ENCODE assay signal across 8 cellular contexts in the genomic region with DNA sequence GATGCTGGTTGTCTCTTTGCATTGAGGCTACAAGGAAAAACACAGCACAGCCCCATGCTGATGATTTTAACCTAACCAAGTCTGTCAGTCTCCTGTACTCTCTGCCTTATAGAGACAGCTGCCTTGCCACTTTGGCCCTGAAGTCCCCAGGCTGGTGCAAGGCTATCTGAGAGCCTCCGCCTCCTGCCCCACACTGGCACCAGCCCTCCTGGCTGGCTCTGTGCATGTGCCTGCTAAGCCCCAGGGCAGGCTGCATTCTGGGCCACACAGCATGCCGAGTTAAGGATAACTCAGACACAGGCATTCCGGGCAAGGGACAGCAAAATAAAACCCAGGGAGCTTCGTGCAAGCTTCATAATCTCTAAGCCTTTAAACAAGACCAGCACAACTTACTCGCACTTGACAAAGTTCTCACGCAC. TPM values are rescaled to one million over a fixed set of nuclear protein-coding genes. Genes with fewer than 3 reads are reported as not detected.
DNase-seq lines count a peak whose midpoint lies in the region; ATAC-seq and TF ChIP-seq lines count a peak whose summit lies in the region.

No MANE protein-coding gene starts in this region.

- H3K27ac ChIP-seq in SJSA1 (peak overlapping the region; percentile 80), smooth muscle cell (ENCODE audit: low read depth) (peak overlapping the region; percentile 99)

- H3K36me3 ChIP-seq in SJSA1 (peaks cover 16% of the 10 kb centered on the region), smooth muscle cell (ENCODE audit: low read depth) (no peaks in the 10 kb centered on the region)

- H3K9me3 Mint-ChIP-seq in activated CD4-positive, alpha-beta T cell treated with anti-CD3 and anti-CD28 coated beads, Interleukin-2, amount 10 ng/mL, durations not matched to agents 24 days and 14 days = no peaks in the 10 kb centered on the region

- H3K36me3 Mint-ChIP-seq in activated CD4-positive, alpha-beta T cell treated with anti-CD3 and anti-CD28 coated beads, Interleukin-2, amount 10 ng/mL, durations not matched to agents 24 days and 14 days (ENCODE audit: low read depth) = peaks cover 36% of the 10 kb centered on the region

- intact Hi-C loops in activated CD4-positive, alpha-beta T cell treated with anti-CD3 and anti-CD28 coated beads, Interleukin-2, amount 10 ng/mL, durations not matched to agents 24 days and 14 days (cut with micrococcal nuclease) = loop anchor here (1.0 to 5.0 kb wide), 9 partner anchors 21 to 479 kb away; no protein-coding TSS in a partner anchor

- H3K4me1 Mint-ChIP-seq in activated CD4-positive, alpha-beta T cell treated with anti-CD3 and anti-CD28 coated beads, Interleukin-2, amount 10 ng/mL, durations not matched to agents 24 days and 14 days = peaks cover 87% of the 10 kb centered on the region

- H3K9me3 ChIP-seq in SJSA1 (replicated peaks) (no peaks in the 10 kb centered on the region), smooth muscle cell (replicated peaks; ENCODE audit: low read depth) (no peaks in the 10 kb centered on the region)

- ATAC-seq in GM19455 (IDR thresholded peaks at IDR 0.05; ENCODE audit: unreplicated experiment) (no peak), HG03095 (IDR thresholded peaks at IDR 0.05; ENCODE audit: unreplicated experiment) (no peak)

- WGBS in smooth muscle cell (ENCODE audit: low lambda C conversion rate) = 11% methylated on average over 6 of the region's 6 CpGs

- peak overlapping the region; percentile 89 for H3K4me3 Mint-ChIP-seq in activated CD4-positive, alpha-beta T cell treated with anti-CD3 and anti-CD28 coated beads, Interleukin-2, amount 10 ng/mL, durations not matched to agents 24 days and 14 days

- no peak overlapping the region for H2AFZ ChIP-seq in smooth muscle cell (ENCODE audit: low read depth)

- no peak for TF ChIP-seq CTCF in epithelial cell of esophagus (IDR thresholded peaks at IDR 0.05; ENCODE audit: insufficient read depth, low read depth, low read length, missing control alignments)
- TF ChIP-seq CTCF in smooth muscle cell (IDR thresholded peaks at IDR 0.05; ENCODE audit: borderline replicate concordance, insufficient read depth, poor library complexity, severe bottlenecking) = no peak

- H3K4me3 ChIP-seq in SJSA1 (peak overlapping the region; percentile 38), epithelial cell of esophagus (ENCODE audit: low read length) (no peak overlapping the region), smooth muscle cell (peak overlapping the region; percentile 45)

- H3K27me3 Mint-ChIP-seq in activated CD4-positive, alpha-beta T cell treated with anti-CD3 and anti-CD28 coated beads, Interleukin-2, amount 10 ng/mL, durations not matched to agents 24 days and 14 days = peaks cover 3% of the 10 kb centered on the region

- peak; percentile 79 for DNase-seq in activated CD4-positive, alpha-beta T cell treated with anti-CD3 and anti-CD28 coated beads, Interleukin-2, amount 10 ng/mL, durations not matched to agents 24 days and 14 days
- DNase-seq in activated CD4-positive, alpha-beta T cell treated with anti-CD3 and anti-CD28 coated beads for 1 hour = no peak
- DNase-seq in SJSA1 (ENCODE audit: low read depth in 1 of 2, low spot score in 2 of 2) (peak; percentile 80 to 82), epithelial cell of esophagus (ENCODE audit: low read depth) (peak; percentile 16), smooth muscle cell (lab: John Stamatoyannopoulos, UW; ENCODE audit: unreplicated experiment) (peak; percentile 43), cerebellar cortex (ENCODE audit: low spot score) (no peak)

- H3K27me3 ChIP-seq in SJSA1 (replicated peaks) (no peaks in the 10 kb centered on the region), smooth muscle cell (ENCODE audit: low read depth) (no peaks in the 10 kb centered on the region)

- peaks cover 48% of the 10 kb centered on the region for H3K4me1 ChIP-seq in SJSA1 (replicated peaks)
- peaks cover 16% of the 10 kb centered on the region for H3K4me1 ChIP-seq in smooth muscle cell (ENCODE audit: low read depth)

- peaks cover 16% of the 10 kb centered on the region for H3F3A ChIP-seq in smooth muscle cell (ENCODE audit: low read depth)

- peak overlapping the region; percentile 94 for H3K27ac Mint-ChIP-seq in activated CD4-positive, alpha-beta T cell treated with anti-CD3 and anti-CD28 coated beads, Interleukin-2, amount 10 ng/mL, durations not matched to agents 24 days and 14 days

- peaks cover 36% of the 10 kb centered on the region for H3K79me2 ChIP-seq in smooth muscle cell (ENCODE audit: low read depth)

- peak overlapping the region; percentile 93 for H3K9ac ChIP-seq in smooth muscle cell (ENCODE audit: low read depth)

- H4K20me1 ChIP-seq in smooth muscle cell (ENCODE audit: low read depth) = no peaks in the 10 kb centered on the region

- H3K4me2 ChIP-seq in smooth muscle cell = peak overlapping the region; percentile 90

RNA-seq across cellular contexts. Expression of a gene that starts 0.9 kb away (rescaled TPM):
- 100 and 101 TPM in 2 replicates for total RNA-seq in activated CD4-positive, alpha-beta T cell treated with anti-CD3 and anti-CD28 coated beads, Interleukin-2, amount 10 ng/mL, durations not matched to agents 24 days and 14 days
- 11.9 and 18.0 TPM in 2 replicates for total RNA-seq in SJSA1 (2014; rRNA removed; shearing (Covaris generic))
- 55.6 and 97.6 TPM in 2 replicates for total RNA-seq in smooth muscle cell
- polyA plus RNA-seq in smooth muscle cell = 33.4 and 35.1 TPM in 2 replicates

Comparison
In these comparisons a context has a peak if more than half of its experiments do, and no peak if none do; other contexts are left out.
1. DNase-seq: peak in activated CD4-positive, alpha-beta T cell treated with anti-CD3 and anti-CD28 coated beads, Interleukin-2, amount 10 ng/mL, durations not matched to agents 24 days and 14 days (single experiment), SJSA1 (2 of 2), epithelial cell of esophagus (single experiment) and smooth muscle cell (single experiment); none in activated CD4-positive, alpha-beta T cell treated with anti-CD3 and anti-CD28 coated beads for 1 hour (single experiment) and cerebellar cortex (single experiment).